ENCODE assay signal across 1 cellular context in the genomic region with DNA sequence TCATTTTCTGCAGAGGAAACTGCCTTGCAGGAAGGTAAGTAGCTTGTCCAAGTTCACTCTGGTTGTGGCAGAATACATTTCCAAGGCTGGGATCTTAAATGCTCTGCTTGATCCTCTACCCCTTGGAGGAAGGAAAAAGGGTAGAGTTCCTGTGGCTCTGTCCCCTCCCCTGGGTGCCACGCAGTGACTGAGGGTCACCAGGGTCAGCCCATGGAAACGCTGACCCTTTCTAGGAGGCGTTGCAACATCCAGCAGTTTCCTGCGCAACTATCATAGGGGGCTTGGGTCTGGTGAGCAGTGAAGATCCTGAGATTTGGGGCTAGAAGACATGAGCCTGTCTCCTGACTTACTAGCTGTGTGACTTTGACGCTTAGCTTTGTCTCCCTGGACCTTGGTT.
TF ChIP-seq lines count a peak whose summit lies in the region.

No MANE protein-coding gene starts in this region.

TF ChIP-seq in H1, 55 proteins besides CTCF, POLR2A, EP300 and RAD21:
- TF ChIP-seq TEAD4 (IDR thresholded peaks at IDR 0.05; ENCODE audit: low read depth, low read length) = no peak
- no peak for TF ChIP-seq TBP (IDR thresholded peaks at IDR 0.05; ENCODE audit: low read depth, low read length)
- TF ChIP-seq GTF2F1 (IDR thresholded peaks at IDR 0.05; ENCODE audit: borderline replicate concordance, low read depth, low read length) = no peak
- no peak for TF ChIP-seq EZH2 (IDR thresholded peaks at IDR 0.05; ENCODE audit: low read depth, low read length, severe bottlenecking)
- TF ChIP-seq TAF1 (IDR thresholded peaks at IDR 0.05; ENCODE audit: low read depth, low read length) = no peak
- TF ChIP-seq, protein P1, sequence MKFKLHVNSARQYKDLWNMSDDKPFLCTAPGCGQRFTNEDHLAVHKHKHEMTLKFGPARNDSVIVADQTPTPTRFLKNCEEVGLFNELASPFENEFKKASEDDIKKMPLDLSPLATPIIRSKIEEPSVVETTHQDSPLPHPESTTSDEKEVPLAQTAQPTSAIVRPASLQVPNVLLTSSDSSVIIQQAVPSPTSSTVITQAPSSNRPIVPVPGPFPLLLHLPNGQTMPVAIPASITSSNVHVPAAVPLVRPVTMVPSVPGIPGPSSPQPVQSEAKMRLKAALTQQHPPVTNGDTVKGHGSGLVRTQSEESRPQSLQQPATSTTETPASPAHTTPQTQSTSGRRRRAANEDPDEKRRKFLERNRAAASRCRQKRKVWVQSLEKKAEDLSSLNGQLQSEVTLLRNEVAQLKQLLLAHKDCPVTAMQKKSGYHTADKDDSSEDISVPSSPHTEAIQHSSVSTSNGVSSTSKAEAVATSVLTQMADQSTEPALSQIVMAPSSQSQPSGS (IDR thresholded peaks at IDR 0.05; ENCODE audit: low read length) = no peak
- TF ChIP-seq BCL11A (IDR thresholded peaks at IDR 0.05; ENCODE audit: low read depth in 2 of 2, low read length in 2 of 2) = no peak
- TF ChIP-seq GABPA (IDR thresholded peaks at IDR 0.05; ENCODE audit: borderline replicate concordance, insufficient read depth, low read length) = no peak
- no peak for TF ChIP-seq KDM5A (IDR thresholded peaks at IDR 0.05; ENCODE audit: low read length)
- TF ChIP-seq SUZ12 (IDR thresholded peaks at IDR 0.05; ENCODE audit: low read length) = no peak
- no peak for TF ChIP-seq HDAC2 (IDR thresholded peaks at IDR 0.05; ENCODE audit: borderline replicate concordance in 1 of 2, low read depth in 2 of 2, low read length in 2 of 2)
- no peak for TF ChIP-seq KDM1A (IDR thresholded peaks at IDR 0.05; ENCODE audit: borderline replicate concordance, low read length)
- TF ChIP-seq SP1 (IDR thresholded peaks at IDR 0.05; ENCODE audit: low read depth, low read length) = no peak
- TF ChIP-seq RFX5 (IDR thresholded peaks at IDR 0.05; ENCODE audit: borderline replicate concordance, low read depth, low read length) = no peak
- no peak for TF ChIP-seq CEBPB (IDR thresholded peaks at IDR 0.05; ENCODE audit: low read depth, low read length)
- TF ChIP-seq, protein P2, sequence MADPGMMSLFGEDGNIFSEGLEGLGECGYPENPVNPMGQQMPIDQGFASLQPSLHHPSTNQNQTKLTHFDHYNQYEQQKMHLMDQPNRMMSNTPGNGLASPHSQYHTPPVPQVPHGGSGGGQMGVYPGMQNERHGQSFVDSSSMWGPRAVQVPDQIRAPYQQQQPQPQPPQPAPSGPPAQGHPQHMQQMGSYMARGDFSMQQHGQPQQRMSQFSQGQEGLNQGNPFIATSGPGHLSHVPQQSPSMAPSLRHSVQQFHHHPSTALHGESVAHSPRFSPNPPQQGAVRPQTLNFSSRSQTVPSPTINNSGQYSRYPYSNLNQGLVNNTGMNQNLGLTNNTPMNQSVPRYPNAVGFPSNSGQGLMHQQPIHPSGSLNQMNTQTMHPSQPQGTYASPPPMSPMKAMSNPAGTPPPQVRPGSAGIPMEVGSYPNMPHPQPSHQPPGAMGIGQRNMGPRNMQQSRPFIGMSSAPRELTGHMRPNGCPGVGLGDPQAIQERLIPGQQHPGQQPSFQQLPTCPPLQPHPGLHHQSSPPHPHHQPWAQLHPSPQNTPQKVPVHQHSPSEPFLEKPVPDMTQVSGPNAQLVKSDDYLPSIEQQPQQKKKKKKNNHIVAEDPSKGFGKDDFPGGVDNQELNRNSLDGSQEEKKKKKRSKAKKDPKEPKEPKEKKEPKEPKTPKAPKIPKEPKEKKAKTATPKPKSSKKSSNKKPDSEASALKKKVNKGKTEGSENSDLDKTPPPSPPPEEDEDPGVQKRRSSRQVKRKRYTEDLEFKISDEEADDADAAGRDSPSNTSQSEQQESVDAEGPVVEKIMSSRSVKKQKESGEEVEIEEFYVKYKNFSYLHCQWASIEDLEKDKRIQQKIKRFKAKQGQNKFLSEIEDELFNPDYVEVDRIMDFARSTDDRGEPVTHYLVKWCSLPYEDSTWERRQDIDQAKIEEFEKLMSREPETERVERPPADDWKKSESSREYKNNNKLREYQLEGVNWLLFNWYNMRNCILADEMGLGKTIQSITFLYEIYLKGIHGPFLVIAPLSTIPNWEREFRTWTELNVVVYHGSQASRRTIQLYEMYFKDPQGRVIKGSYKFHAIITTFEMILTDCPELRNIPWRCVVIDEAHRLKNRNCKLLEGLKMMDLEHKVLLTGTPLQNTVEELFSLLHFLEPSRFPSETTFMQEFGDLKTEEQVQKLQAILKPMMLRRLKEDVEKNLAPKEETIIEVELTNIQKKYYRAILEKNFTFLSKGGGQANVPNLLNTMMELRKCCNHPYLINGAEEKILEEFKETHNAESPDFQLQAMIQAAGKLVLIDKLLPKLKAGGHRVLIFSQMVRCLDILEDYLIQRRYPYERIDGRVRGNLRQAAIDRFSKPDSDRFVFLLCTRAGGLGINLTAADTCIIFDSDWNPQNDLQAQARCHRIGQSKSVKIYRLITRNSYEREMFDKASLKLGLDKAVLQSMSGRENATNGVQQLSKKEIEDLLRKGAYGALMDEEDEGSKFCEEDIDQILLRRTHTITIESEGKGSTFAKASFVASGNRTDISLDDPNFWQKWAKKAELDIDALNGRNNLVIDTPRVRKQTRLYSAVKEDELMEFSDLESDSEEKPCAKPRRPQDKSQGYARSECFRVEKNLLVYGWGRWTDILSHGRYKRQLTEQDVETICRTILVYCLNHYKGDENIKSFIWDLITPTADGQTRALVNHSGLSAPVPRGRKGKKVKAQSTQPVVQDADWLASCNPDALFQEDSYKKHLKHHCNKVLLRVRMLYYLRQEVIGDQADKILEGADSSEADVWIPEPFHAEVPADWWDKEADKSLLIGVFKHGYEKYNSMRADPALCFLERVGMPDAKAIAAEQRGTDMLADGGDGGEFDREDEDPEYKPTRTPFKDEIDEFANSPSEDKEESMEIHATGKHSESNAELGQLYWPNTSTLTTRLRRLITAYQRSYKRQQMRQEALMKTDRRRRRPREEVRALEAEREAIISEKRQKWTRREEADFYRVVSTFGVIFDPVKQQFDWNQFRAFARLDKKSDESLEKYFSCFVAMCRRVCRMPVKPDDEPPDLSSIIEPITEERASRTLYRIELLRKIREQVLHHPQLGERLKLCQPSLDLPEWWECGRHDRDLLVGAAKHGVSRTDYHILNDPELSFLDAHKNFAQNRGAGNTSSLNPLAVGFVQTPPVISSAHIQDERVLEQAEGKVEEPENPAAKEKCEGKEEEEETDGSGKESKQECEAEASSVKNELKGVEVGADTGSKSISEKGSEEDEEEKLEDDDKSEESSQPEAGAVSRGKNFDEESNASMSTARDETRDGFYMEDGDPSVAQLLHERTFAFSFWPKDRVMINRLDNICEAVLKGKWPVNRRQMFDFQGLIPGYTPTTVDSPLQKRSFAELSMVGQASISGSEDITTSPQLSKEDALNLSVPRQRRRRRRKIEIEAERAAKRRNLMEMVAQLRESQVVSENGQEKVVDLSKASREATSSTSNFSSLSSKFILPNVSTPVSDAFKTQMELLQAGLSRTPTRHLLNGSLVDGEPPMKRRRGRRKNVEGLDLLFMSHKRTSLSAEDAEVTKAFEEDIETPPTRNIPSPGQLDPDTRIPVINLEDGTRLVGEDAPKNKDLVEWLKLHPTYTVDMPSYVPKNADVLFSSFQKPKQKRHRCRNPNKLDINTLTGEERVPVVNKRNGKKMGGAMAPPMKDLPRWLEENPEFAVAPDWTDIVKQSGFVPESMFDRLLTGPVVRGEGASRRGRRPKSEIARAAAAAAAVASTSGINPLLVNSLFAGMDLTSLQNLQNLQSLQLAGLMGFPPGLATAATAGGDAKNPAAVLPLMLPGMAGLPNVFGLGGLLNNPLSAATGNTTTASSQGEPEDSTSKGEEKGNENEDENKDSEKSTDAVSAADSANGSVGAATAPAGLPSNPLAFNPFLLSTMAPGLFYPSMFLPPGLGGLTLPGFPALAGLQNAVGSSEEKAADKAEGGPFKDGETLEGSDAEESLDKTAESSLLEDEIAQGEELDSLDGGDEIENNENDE (IDR thresholded peaks at IDR 0.05; ENCODE audit: insufficient replicate concordance, low read length) = no peak
